8 cellular contexts compared by ENCODE assay signal in the genomic region with DNA sequence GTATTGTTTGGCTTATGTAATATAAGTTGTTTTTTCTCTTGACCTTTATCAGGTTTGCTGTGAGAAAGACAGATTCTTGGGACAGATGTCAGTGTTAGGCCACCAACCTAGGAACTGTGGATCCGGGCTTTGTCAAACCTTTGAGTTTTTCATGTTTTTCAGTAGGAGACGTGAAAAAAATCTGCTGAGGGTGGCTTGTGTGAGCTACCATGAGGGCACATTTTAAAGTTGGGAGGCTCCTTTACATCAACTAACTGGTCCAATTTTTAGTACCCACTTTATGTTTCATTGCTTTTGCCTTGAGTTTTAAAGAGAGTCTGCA. TPM values are rescaled to one million over a fixed set of nuclear protein-coding genes. Genes with fewer than 3 reads are reported as not detected.
DNase-seq lines count a peak whose midpoint lies in the region; ATAC-seq and TF ChIP-seq lines count a peak whose summit lies in the region.

No MANE protein-coding gene starts in this region.

- in situ Hi-C loops in gastrocnemius medialis (cut with MboI; ENCODE audit: low sequenced_read_pairs in 4 of 4), result no loop called here

- DNase-seq in RWPE2 (ENCODE audit: low spot score) (no peak), fibroblast of mammary gland (ENCODE audit: low read depth) (no peak), gastrocnemius medialis (no peak), GDM1 (lab: John Stamatoyannopoulos, UW) (no peak), HEK293T (ENCODE audit: extremely low spot score) (no peak), A172 (ENCODE audit: low spot score) (no peak)
- no peak for DNase-seq in activated CD4-positive, CD25-positive, alpha-beta regulatory T cell (lab: John Stamatoyannopoulos, UW)

- H3K4me3 ChIP-seq in GM12875 (ENCODE audit: low read depth, low read length), result peak overlapping the region; percentile 84
- peak overlapping the region; percentile 59 for H3K4me3 ChIP-seq in RWPE2 (ENCODE audit: severe bottlenecking)
- H3K4me3 ChIP-seq in fibroblast of mammary gland (ENCODE audit: control insufficient read depth, low read depth, low read length), result peak overlapping the region; percentile 98
- peak overlapping the region; percentile 89 to 97 (median 95) for H3K4me3 ChIP-seq in gastrocnemius medialis

- no peaks in the 10 kb centered on the region for H3K27me3 ChIP-seq in RWPE2 (ENCODE audit: insufficient read depth, poor library complexity, severe bottlenecking)
- H3K27me3 ChIP-seq in gastrocnemius medialis, result peaks cover 4 to 14% (median 4%) of the 10 kb centered on the region in 3 donors

- intact Hi-C loops in gastrocnemius medialis (cut with DNase I; ENCODE audit: low total_unique reads), result loop anchor here (2.0 kb wide), 1 partner anchor 37 kb away; a partner anchor contains a TSS

- no peak for ATAC-seq in RWPE2 (ENCODE audit: low read depth)
- ATAC-seq in gastrocnemius medialis, result no peak

- POLR2A ChIA-PET in HEK293T (lab: Yijun Ruan, JAX), result interaction anchor here (0.9 kb wide), 1 partner anchor 14 kb away, joined by 6 read pairs; no protein-coding TSS in a partner anchor

- CTCF ChIA-PET in HEK293T (lab: Yijun Ruan, JAX), result no interaction called here

- no peak for TF ChIP-seq POLR2A in gastrocnemius medialis (IDR thresholded peaks at IDR 0.05)

- TF ChIP-seq CTCF in GM12875 (IDR thresholded peaks at IDR 0.05; ENCODE audit: borderline replicate concordance, insufficient read depth, low read depth, low read length) (no peak), RWPE2 (IDR thresholded peaks at IDR 0.05; ENCODE audit: poor library complexity, severe bottlenecking) (no peak), fibroblast of mammary gland (conservative IDR thresholded peaks at IDR 0.05; ENCODE audit: control insufficient read depth, insufficient read depth, low read depth, low read length) (no peak), gastrocnemius medialis (IDR thresholded peaks at IDR 0.05 in 4 of 5, conservative IDR thresholded peaks at IDR 0.05 in 1 of 5) (no peak)

- H3K9me3 ChIP-seq in RWPE2 (ENCODE audit: severe bottlenecking) (no peaks in the 10 kb centered on the region), gastrocnemius medialis (no peaks in the 10 kb centered on the region)

- H3K36me3 ChIP-seq in RWPE2 (ENCODE audit: low read depth) (no peaks in the 10 kb centered on the region), gastrocnemius medialis (no peaks in the 10 kb centered on the region)

- H3K27ac ChIP-seq in RWPE2 (ENCODE audit: poor library complexity, severe bottlenecking) (peak overlapping the region; percentile 32), gastrocnemius medialis (peak overlapping the region in 2 of 4 donors; percentile 73 to 89)

- no peaks in the 10 kb centered on the region for H3K4me1 ChIP-seq in RWPE2 (ENCODE audit: insufficient read depth, poor library complexity, severe bottlenecking)
- peaks cover 17 to 20% of the 10 kb centered on the region in 2 donors for H3K4me1 ChIP-seq in gastrocnemius medialis

TF ChIP-seq in HEK293T, 16 proteins besides CTCF, POLR2A, EP300 and RAD21:
- TF ChIP-seq TARDBP (IDR thresholded peaks at IDR 0.05), result no peak
- TF ChIP-seq FOXK2 (IDR thresholded peaks at IDR 0.05), result no peak
- TF ChIP-seq ZNF384 (IDR thresholded peaks at IDR 0.05), result no peak
- no peak for TF ChIP-seq HDGF (IDR thresholded peaks at IDR 0.05; ENCODE audit: borderline replicate concordance)
- no peak for TF ChIP-seq BHLHE40 (IDR thresholded peaks at IDR 0.05; ENCODE audit: borderline replicate concordance)
- TF ChIP-seq L3MBTL2 (conservative IDR thresholded peaks at IDR 0.05), result no peak
- TF ChIP-seq, protein P1, sequence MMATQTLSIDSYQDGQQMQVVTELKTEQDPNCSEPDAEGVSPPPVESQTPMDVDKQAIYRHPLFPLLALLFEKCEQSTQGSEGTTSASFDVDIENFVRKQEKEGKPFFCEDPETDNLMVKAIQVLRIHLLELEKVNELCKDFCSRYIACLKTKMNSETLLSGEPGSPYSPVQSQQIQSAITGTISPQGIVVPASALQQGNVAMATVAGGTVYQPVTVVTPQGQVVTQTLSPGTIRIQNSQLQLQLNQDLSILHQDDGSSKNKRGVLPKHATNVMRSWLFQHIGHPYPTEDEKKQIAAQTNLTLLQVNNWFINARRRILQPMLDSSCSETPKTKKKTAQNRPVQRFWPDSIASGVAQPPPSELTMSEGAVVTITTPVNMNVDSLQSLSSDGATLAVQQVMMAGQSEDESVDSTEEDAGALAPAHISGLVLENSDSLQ (IDR thresholded peaks at IDR 0.05), result no peak
- TF ChIP-seq FOXA1 (IDR thresholded peaks at IDR 0.05), result no peak
- TF ChIP-seq LEF1 (IDR thresholded peaks at IDR 0.05; ENCODE audit: borderline replicate concordance), result no peak
- no peak for TF ChIP-seq CTBP1 (IDR thresholded peaks at IDR 0.05; ENCODE audit: borderline replicate concordance)
- TF ChIP-seq ELF4 (IDR thresholded peaks at IDR 0.05), result no peak
- no peak for TF ChIP-seq SUZ12 (IDR thresholded peaks at IDR 0.05)
TF ChIP-seq in HEK293T: peak in this region for 0.

RNA-seq across cellular contexts. Expression of a gene that starts 0.8 kb away (rescaled TPM):
- 10 to 100 TPM; 14.5 to 22.2 (median 16.2) TPM for total RNA-seq in gastrocnemius medialis
- 31.3 and 32.7 TPM in 2 replicates for total RNA-seq in A172 (2014; rRNA removed; shearing (Covaris generic))

RNA-seq across cellular contexts. Expression of a gene that starts 36.2 kb away (rescaled TPM):
- 10 to 100 TPM; 17.7 to 33.2 (median 25.1) TPM for total RNA-seq in gastrocnemius medialis
- total RNA-seq in A172 (2014; rRNA removed; shearing (Covaris generic)), result 71.1 and 83.0 TPM in 2 replicates
